ENCODE assay signal across 1 cellular context in the genomic region with DNA sequence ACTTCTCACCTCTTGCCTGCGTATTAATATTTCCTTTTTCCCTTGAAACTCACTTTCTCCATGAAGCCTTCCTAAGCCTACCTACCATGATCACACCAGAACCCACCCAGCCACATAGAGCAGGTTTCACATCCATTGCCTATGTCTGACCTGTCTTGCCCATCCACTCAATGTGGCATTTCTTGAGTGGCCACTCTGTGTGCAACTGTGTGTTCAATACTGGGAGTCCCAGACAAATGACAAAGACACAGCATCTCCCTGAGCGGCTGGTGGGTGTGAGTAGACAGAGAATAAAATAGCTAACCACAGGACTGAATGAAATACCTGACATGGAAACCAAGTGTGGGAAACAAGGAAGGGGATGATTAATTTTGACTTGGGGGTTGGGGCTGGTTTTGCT.
TF ChIP-seq lines count a peak whose summit lies in the region.

No MANE protein-coding gene starts in this region.

TF ChIP-seq in GM23338, 12 proteins besides CTCF, POLR2A, EP300 and RAD21 (continued from another document):
- TF ChIP-seq, protein P1, sequence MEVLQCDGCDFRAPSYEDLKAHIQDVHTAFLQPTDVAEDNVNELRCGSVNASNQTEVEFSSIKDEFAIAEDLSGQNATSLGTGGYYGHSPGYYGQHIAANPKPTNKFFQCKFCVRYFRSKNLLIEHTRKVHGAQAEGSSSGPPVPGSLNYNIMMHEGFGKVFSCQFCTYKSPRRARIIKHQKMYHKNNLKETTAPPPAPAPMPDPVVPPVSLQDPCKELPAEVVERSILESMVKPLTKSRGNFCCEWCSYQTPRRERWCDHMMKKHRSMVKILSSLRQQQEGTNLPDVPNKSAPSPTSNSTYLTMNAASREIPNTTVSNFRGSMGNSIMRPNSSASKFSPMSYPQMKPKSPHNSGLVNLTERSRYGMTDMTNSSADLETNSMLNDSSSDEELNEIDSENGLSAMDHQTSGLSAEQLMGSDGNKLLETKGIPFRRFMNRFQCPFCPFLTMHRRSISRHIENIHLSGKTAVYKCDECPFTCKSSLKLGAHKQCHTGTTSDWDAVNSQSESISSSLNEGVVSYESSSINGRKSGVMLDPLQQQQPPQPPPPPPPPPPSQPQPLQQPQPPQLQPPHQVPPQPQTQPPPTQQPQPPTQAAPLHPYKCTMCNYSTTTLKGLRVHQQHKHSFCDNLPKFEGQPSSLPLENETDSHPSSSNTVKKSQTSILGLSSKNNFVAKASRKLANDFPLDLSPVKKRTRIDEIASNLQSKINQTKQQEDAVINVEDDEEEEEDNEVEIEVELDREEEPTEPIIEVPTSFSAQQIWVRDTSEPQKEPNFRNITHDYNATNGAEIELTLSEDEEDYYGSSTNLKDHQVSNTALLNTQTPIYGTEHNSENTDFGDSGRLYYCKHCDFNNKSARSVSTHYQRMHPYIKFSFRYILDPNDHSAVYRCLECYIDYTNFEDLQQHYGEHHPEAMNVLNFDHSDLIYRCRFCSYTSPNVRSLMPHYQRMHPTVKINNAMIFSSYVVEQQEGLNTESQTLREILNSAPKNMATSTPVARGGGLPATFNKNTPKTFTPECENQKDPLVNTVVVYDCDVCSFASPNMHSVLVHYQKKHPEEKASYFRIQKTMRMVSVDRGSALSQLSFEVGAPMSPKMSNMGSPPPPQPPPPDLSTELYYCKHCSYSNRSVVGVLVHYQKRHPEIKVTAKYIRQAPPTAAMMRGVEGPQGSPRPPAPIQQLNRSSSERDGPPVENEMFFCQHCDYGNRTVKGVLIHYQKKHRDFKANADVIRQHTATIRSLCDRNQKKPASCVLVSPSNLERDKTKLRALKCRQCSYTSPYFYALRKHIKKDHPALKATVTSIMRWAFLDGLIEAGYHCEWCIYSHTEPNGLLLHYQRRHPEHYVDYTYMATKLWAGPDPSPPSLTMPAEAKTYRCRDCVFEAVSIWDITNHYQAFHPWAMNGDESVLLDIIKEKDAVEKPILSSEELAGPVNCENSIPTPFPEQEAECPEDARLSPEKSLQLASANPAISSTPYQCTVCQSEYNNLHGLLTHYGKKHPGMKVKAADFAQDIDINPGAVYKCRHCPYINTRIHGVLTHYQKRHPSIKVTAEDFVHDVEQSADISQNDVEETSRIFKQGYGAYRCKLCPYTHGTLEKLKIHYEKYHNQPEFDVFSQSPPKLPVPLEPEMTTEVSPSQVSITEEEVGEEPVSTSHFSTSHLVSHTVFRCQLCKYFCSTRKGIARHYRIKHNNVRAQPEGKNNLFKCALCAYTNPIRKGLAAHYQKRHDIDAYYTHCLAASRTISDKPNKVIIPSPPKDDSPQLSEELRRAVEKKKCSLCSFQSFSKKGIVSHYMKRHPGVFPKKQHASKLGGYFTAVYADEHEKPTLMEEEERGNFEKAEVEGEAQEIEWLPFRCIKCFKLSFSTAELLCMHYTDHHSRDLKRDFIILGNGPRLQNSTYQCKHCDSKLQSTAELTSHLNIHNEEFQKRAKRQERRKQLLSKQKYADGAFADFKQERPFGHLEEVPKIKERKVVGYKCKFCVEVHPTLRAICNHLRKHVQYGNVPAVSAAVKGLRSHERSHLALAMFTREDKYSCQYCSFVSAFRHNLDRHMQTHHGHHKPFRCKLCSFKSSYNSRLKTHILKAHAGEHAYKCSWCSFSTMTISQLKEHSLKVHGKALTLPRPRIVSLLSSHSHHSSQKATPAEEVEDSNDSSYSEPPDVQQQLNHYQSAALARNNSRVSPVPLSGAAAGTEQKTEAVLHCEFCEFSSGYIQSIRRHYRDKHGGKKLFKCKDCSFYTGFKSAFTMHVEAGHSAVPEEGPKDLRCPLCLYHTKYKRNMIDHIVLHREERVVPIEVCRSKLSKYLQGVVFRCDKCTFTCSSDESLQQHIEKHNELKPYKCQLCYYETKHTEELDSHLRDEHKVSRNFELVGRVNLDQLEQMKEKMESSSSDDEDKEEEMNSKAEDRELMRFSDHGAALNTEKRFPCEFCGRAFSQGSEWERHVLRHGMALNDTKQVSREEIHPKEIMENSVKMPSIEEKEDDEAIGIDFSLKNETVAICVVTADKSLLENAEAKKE (CRISPR knock-in tag; IDR thresholded peaks at IDR 0.05) = no peak
- TF ChIP-seq EZH2 (IDR thresholded peaks at IDR 0.05; ENCODE audit: low read depth, unreplicated experiment) = no peak
- TF ChIP-seq CREB1 (CRISPR knock-in tag; IDR thresholded peaks at IDR 0.05; ENCODE audit: low read depth) = no peak
- TF ChIP-seq, protein P2, sequence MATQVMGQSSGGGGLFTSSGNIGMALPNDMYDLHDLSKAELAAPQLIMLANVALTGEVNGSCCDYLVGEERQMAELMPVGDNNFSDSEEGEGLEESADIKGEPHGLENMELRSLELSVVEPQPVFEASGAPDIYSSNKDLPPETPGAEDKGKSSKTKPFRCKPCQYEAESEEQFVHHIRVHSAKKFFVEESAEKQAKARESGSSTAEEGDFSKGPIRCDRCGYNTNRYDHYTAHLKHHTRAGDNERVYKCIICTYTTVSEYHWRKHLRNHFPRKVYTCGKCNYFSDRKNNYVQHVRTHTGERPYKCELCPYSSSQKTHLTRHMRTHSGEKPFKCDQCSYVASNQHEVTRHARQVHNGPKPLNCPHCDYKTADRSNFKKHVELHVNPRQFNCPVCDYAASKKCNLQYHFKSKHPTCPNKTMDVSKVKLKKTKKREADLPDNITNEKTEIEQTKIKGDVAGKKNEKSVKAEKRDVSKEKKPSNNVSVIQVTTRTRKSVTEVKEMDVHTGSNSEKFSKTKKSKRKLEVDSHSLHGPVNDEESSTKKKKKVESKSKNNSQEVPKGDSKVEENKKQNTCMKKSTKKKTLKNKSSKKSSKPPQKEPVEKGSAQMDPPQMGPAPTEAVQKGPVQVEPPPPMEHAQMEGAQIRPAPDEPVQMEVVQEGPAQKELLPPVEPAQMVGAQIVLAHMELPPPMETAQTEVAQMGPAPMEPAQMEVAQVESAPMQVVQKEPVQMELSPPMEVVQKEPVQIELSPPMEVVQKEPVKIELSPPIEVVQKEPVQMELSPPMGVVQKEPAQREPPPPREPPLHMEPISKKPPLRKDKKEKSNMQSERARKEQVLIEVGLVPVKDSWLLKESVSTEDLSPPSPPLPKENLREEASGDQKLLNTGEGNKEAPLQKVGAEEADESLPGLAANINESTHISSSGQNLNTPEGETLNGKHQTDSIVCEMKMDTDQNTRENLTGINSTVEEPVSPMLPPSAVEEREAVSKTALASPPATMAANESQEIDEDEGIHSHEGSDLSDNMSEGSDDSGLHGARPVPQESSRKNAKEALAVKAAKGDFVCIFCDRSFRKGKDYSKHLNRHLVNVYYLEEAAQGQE (IDR thresholded peaks at IDR 0.05; ENCODE audit: unreplicated experiment) = no peak
- no peak for TF ChIP-seq EZH2phosphoT487 (IDR thresholded peaks at IDR 0.05; ENCODE audit: unreplicated experiment)
- no peak for TF ChIP-seq ZNF114 (CRISPR knock-in tag; IDR thresholded peaks at IDR 0.05)
- TF ChIP-seq ZNF331 (CRISPR knock-in tag; IDR thresholded peaks at IDR 0.05; ENCODE audit: low read depth) = no peak
- TF ChIP-seq NANOG (IDR thresholded peaks at IDR 0.05; ENCODE audit: borderline replicate concordance) = no peak
- TF ChIP-seq STAT1 (IDR thresholded peaks at IDR 0.05; ENCODE audit: unreplicated experiment) = no peak
